In the genomic region with DNA sequence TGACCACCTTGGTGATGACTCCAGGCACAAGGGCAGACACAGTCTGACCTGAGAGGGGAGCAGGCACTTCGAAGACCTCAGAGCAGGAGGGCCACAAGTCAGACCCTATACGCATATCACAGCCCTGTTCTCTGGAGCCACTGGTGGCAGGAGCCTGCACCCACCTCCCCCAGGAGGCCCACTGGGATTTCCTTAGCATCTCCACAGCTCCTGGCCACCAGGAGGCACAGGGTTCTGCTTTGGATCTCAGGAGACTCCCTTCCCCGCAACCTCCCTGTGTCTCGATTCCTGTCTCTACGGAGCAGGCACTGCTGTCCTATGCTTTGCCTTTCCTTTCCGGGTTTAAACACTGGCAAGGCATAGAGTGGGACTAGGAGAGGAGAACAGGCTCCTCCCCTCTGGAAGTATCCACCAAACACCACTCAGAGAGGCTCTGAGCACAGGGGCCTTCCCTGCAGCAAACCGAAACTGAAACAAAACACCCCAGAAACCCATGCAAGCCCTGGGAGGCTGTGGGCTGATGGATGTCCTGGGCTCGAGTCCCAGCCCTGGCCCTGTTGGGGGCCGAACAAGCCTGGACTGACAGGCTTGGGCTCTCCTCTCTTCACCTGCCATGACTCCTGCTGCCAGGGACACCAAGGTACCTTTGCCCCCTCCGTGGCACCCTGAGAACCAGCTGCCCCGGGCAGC, we compare ENCODE assay signal across 8 cellular contexts.
DNase-seq lines count a peak whose midpoint lies in the region; ATAC-seq and FAIRE-seq lines count a peak whose summit lies in the region.

No MANE protein-coding gene starts in this region.

- no peaks in the 10 kb centered on the region for H3K27me3 Mint-ChIP-seq in activated CD8-positive, alpha-beta T cell treated with anti-CD3 and anti-CD28 coated beads, Interleukin-2, amount 10 ng/mL, durations not matched to agents 7 days and 5 days (ENCODE audit: low read depth)
- no peaks in the 10 kb centered on the region for H3K27me3 Mint-ChIP-seq in effector memory CD8-positive, alpha-beta T cell

- DNase-seq in MG63 (peak; percentile 68), midbrain (lab: John Stamatoyannopoulos, UW) (peak; percentile 72), posterior vena cava (ENCODE audit: low spot score) (no peak)
- DNase-seq in activated CD8-positive, alpha-beta T cell treated with anti-CD3 and anti-CD28 coated beads, Interleukin-2, amount 10 ng/mL, durations not matched to agents 7 days and 5 days: peak; percentile 81
- peak; percentile 25 to 47 (median 33) for DNase-seq in effector memory CD8-positive, alpha-beta T cell
- DNase-seq in stimulated activated CD8-positive, alpha-beta memory T cell treated with anti-CD3 and anti-CD28 coated beads, Interleukin-7, amount 100 ng/mL, for 4 hours (ENCODE audit: low read depth in 2 of 2): peak; percentile 38 to 51

- POLR2A ChIA-PET in activated CD8-positive, alpha-beta T cell treated with anti-CD3 and anti-CD28 coated beads, Interleukin-2, amount 10 ng/mL, durations not matched to agents 7 days and 5 days (lab: Charles Lee): interaction anchor here (1.0 to 2.4 kb wide), 2 partner anchors 18 to 20 kb away, joined by 3 to 6 read pairs; no protein-coding TSS in a partner anchor

- H3K4me3 Mint-ChIP-seq in activated CD8-positive, alpha-beta T cell treated with anti-CD3 and anti-CD28 coated beads, Interleukin-2, amount 10 ng/mL, durations not matched to agents 7 days and 5 days: peak overlapping the region; percentile 89
- peak overlapping the region; percentile 86 to 88 for H3K4me3 Mint-ChIP-seq in effector memory CD8-positive, alpha-beta T cell

- CTCF ChIA-PET in activated CD8-positive, alpha-beta T cell treated with anti-CD3 and anti-CD28 coated beads, Interleukin-2, amount 10 ng/mL, durations not matched to agents 7 days and 5 days (lab: Charles Lee): interaction anchor here (0.7 to 4.9 kb wide), 6 partner anchors 15 to 228 kb away, joined by 3 to 36 read pairs (median 5); no protein-coding TSS in a partner anchor

- intact Hi-C loops in posterior vena cava (cut with DNase I): loop anchor here in 1 of 2 donors (10.0 kb wide), 1 partner anchor 45 kb away; no protein-coding TSS in a partner anchor

- peaks cover 51% of the 10 kb centered on the region for H3K36me3 ChIP-seq in MG63

- H3K9me3 ChIP-seq in MG63: no peaks in the 10 kb centered on the region

- H3K36me3 Mint-ChIP-seq in activated CD8-positive, alpha-beta T cell treated with anti-CD3 and anti-CD28 coated beads, Interleukin-2, amount 10 ng/mL, durations not matched to agents 7 days and 5 days (ENCODE audit: low read depth): peaks cover 28% of the 10 kb centered on the region
- peaks cover 13% of the 10 kb centered on the region for H3K36me3 Mint-ChIP-seq in effector memory CD8-positive, alpha-beta T cell (ENCODE audit: insufficient read depth)

- H3K4me1 Mint-ChIP-seq in activated CD8-positive, alpha-beta T cell treated with anti-CD3 and anti-CD28 coated beads, Interleukin-2, amount 10 ng/mL, durations not matched to agents 7 days and 5 days (ENCODE audit: low read depth): peaks cover 19% of the 10 kb centered on the region
- peaks cover 14 to 15% of the 10 kb centered on the region in 2 donors for H3K4me1 Mint-ChIP-seq in effector memory CD8-positive, alpha-beta T cell (ENCODE audit: low read depth in 2 of 2)

- FAIRE-seq in G401.6 (lab: Jason Lieb, UNC): peak; percentile 96

- H3K9me3 Mint-ChIP-seq in activated CD8-positive, alpha-beta T cell treated with anti-CD3 and anti-CD28 coated beads, Interleukin-2, amount 10 ng/mL, durations not matched to agents 7 days and 5 days (ENCODE audit: insufficient read depth): peaks cover 8% of the 10 kb centered on the region
- no peaks in the 10 kb centered on the region for H3K9me3 Mint-ChIP-seq in effector memory CD8-positive, alpha-beta T cell

- peak overlapping the region; percentile 65 for H3K4me3 ChIP-seq in MG63

- H3K27me3 ChIP-seq in MG63: no peaks in the 10 kb centered on the region

- H3K27ac Mint-ChIP-seq in activated CD8-positive, alpha-beta T cell treated with anti-CD3 and anti-CD28 coated beads, Interleukin-2, amount 10 ng/mL, durations not matched to agents 7 days and 5 days: peak overlapping the region; percentile 89
- peak overlapping the region; percentile 91 to 92 for H3K27ac Mint-ChIP-seq in effector memory CD8-positive, alpha-beta T cell

- peak; percentile 81 for ATAC-seq in GM21576 (IDR thresholded peaks at IDR 0.05; ENCODE audit: unreplicated experiment)
- ATAC-seq in activated CD8-positive, alpha-beta T cell treated with anti-CD3 and anti-CD28 coated beads, Interleukin-2, amount 10 ng/mL, durations not matched to agents 7 days and 5 days: peak; percentile 93
- peak; percentile 82 for ATAC-seq in effector memory CD8-positive, alpha-beta T cell (replicated peaks)
